ENCODE assay signal across 8 cellular contexts in genomic region chr11:11789735-11790369, GRCh38. TPM values are rescaled to one million over a fixed set of nuclear protein-coding genes. Genes with fewer than 3 reads are reported as not detected.
A peak's percentile ranks its signal among the peaks of the same experiment; 100 is the strongest.
DNase-seq lines count a peak whose midpoint lies in the region; ATAC-seq, FAIRE-seq and TF ChIP-seq lines count a peak whose summit lies in the region.

No MANE protein-coding gene starts in this region.

- ATAC-seq in DND-41 (ENCODE audit: insufficient read depth, low read depth) (no peak), mucosa of descending colon (no peak), HG03175 (IDR thresholded peaks at IDR 0.05; ENCODE audit: unreplicated experiment) (no peak), HG02884 (IDR thresholded peaks at IDR 0.05; ENCODE audit: unreplicated experiment) (no peak), GM19463 (IDR thresholded peaks at IDR 0.05; ENCODE audit: unreplicated experiment) (no peak)

- H3K27me3 Mint-ChIP-seq in astrocyte (ENCODE audit: low read depth, unreplicated experiment): no peaks in the 10 kb centered on the region

- no peaks in the 10 kb centered on the region for H3K9me3 ChIP-seq in DND-41 (ENCODE audit: insufficient read depth, low read length, severe bottlenecking)
- no peaks in the 10 kb centered on the region for H3K9me3 ChIP-seq in astrocyte (ENCODE audit: insufficient read depth, low read depth, low read length)
- no peaks in the 10 kb centered on the region for H3K9me3 ChIP-seq in mucosa of descending colon

- H2AFZ ChIP-seq in DND-41 (ENCODE audit: low read depth, low read length) (no peak overlapping the region), astrocyte (ENCODE audit: low read depth, low read length) (no peak overlapping the region)

- H4K20me1 ChIP-seq in DND-41 (ENCODE audit: insufficient read depth, low read length) (no peaks in the 10 kb centered on the region), astrocyte (ENCODE audit: insufficient read depth, low read length) (no peaks in the 10 kb centered on the region)

- H3K27ac ChIP-seq in DND-41 (ENCODE audit: low read length): no peak overlapping the region
- no peak overlapping the region for H3K27ac ChIP-seq in astrocyte (ENCODE audit: low read depth, low read length)

- no peak overlapping the region for H3K9ac ChIP-seq in DND-41 (ENCODE audit: low read depth, low read length)
- no peak overlapping the region for H3K9ac ChIP-seq in astrocyte (ENCODE audit: low read length)

- H3K4me3 Mint-ChIP-seq in astrocyte (ENCODE audit: unreplicated experiment): no peak overlapping the region

- H3K9me3 Mint-ChIP-seq in astrocyte (ENCODE audit: unreplicated experiment): no peaks in the 10 kb centered on the region

- TF ChIP-seq CTCF in DND-41 (IDR thresholded peaks at IDR 0.05; ENCODE audit: borderline replicate concordance, extremely low read depth, low read length, poor library complexity, severe bottlenecking) (peak; percentile 67), astrocyte (IDR thresholded peaks at IDR 0.05; ENCODE audit: insufficient read depth, low read depth, low read length) (peak; percentile 74), mucosa of descending colon (IDR thresholded peaks at IDR 0.05) (peak; percentile 40)

- H3K27me3 ChIP-seq in DND-41 (ENCODE audit: insufficient read depth, low read length, poor library complexity) (peaks cover 6% of the 10 kb centered on the region), astrocyte (ENCODE audit: insufficient read depth, low read length) (peaks cover 4% of the 10 kb centered on the region)

- H3K36me3 ChIP-seq in DND-41 (ENCODE audit: insufficient read depth, low read length): no peaks in the 10 kb centered on the region
- no peaks in the 10 kb centered on the region for H3K36me3 ChIP-seq in astrocyte (ENCODE audit: insufficient read depth, low read length)
- no peaks in the 10 kb centered on the region for H3K36me3 ChIP-seq in mucosa of descending colon (ENCODE audit: low read depth)

- no peaks in the 10 kb centered on the region for H3K36me3 Mint-ChIP-seq in astrocyte (ENCODE audit: low read depth, unreplicated experiment)

- no peaks in the 10 kb centered on the region for H3K4me1 ChIP-seq in DND-41 (ENCODE audit: insufficient read depth, low read length)
- no peaks in the 10 kb centered on the region for H3K4me1 ChIP-seq in astrocyte (ENCODE audit: insufficient read depth, low read length)
- no peaks in the 10 kb centered on the region for H3K4me1 ChIP-seq in mucosa of descending colon (ENCODE audit: low read depth)

- DNase-seq in DND-41 (peak; percentile 8), HT-29 (ENCODE audit: low spot score) (peak; percentile 59), astrocyte (ENCODE audit: low read depth) (no peak), mucosa of descending colon (peak in 1 of 3 donors; percentile 50), COR-L47 (lab: John Stamatoyannopoulos, UW) (no peak)

- H3K4me3 ChIP-seq in DND-41 (ENCODE audit: low read depth in 1 of 2, low read length in 2 of 2) (no peak overlapping the region), astrocyte (ENCODE audit: insufficient read depth, low read depth, low read length) (no peak overlapping the region), mucosa of descending colon (no peak overlapping the region)

- intact Hi-C loops in mucosa of descending colon (cut with DNase I, micrococcal nuclease): loop anchor here (5.0 to 10.0 kb wide), 2 partner anchors 753 to 765 kb away; no protein-coding TSS in a partner anchor

- H3K79me2 ChIP-seq in DND-41 (ENCODE audit: insufficient read depth, low read length): no peaks in the 10 kb centered on the region
- H3K79me2 ChIP-seq in astrocyte (ENCODE audit: insufficient read depth, low read length): no peaks in the 10 kb centered on the region

- H3K27ac Mint-ChIP-seq in astrocyte (ENCODE audit: unreplicated experiment): no peak overlapping the region

- no peak for FAIRE-seq in astrocyte (lab: Jason Lieb, UNC)

- H3K4me1 Mint-ChIP-seq in astrocyte (ENCODE audit: low read depth, unreplicated experiment): peaks cover 2% of the 10 kb centered on the region

- H3K4me2 ChIP-seq in DND-41 (ENCODE audit: insufficient read depth, low read length) (no peak overlapping the region), astrocyte (ENCODE audit: low read length) (no peak overlapping the region)

RNA-seq across cellular contexts. Expression of gene USP47, which starts 51.9 kb away (rescaled TPM):
- 26.9 and 29.0 TPM in 2 replicates for total RNA-seq in HT-29 (2014; rRNA removed; shearing (Covaris generic))
- total RNA-seq in astrocyte (49.5 and 53.0 TPM in 2 replicates), mucosa of descending colon (10 to 100 TPM; 36.1 to 59.3 (median 39.1) TPM)

Comparison
In these comparisons a context has a peak if more than half of its experiments do, and no peak if none do; other contexts are left out.
1. DNase-seq: peak in DND-41 (single experiment) and HT-29 (single experiment); none in astrocyte (single experiment) and COR-L47 (single experiment).
2. Peak in every context shown above with its lines, with median percentiles within 50 percentile points of each other: CTCF ChIP-seq.